Comparison of ENCODE assay signal across 7 cellular contexts in the genomic region with DNA sequence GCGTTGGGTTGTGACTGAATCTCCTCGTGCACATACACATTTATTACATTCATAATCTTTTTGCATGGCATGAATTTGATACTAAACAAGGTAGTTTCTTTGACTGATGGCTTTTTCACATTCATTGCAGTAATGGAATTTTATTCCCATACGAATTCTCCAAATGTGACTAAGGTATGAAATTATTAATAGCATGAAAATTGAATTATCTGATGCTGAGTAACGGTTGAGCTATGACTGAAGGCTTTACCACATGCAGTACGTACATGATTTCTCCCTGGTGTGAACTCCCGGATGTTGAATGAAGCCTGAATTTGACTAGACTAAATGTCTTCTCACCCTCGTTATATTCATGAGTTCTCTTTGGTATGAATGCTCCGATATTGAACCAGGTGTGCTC.
"Had no signal": no experiment of that assay in that cellular context is flagged by ENCODE, and none has a peak within 500 bp of the region (broad histone marks: within the 10 kb centered on the region; RNA-seq: fewer than 3 reads in every experiment).

No MANE protein-coding gene starts in this region.

- H3K4me2 ChIP-seq: GM23338 had no signal

- H2AFZ ChIP-seq: GM23338 had no signal

- H3K27ac ChIP-seq: HL-60 had no signal

- ATAC-seq: GM23338, K562 had no signal

- DNase-seq: H9, HCEC 1CT, IMR-90, KG1 had no signal

- H3K4me3 ChIP-seq: GM23338, K562 had no signal
